In genomic region chr17:42312285-42313130, GRCh38 we compare ENCODE assay signal across 7 cellular contexts. TPM values are rescaled to one million over a fixed set of nuclear protein-coding genes. Genes with fewer than 3 reads are reported as not detected.
A peak's percentile ranks its signal among the peaks of the same experiment; 100 is the strongest.
DNase-seq lines count a peak whose midpoint lies in the region; ATAC-seq, FAIRE-seq and TF ChIP-seq lines count a peak whose summit lies in the region.

No MANE protein-coding gene starts in this region.

- no peak overlapping the region for H3K9ac ChIP-seq in GM12878 (ENCODE audit: control insufficient read depth, insufficient read depth, low read length)
- peak overlapping the region; percentile 42 for H3K9ac ChIP-seq in skeletal muscle satellite cell (ENCODE audit: low read depth, low read length)

- H3K79me2 ChIP-seq in GM12878 (ENCODE audit: control insufficient read depth, insufficient read depth, low read length): no peaks in the 10 kb centered on the region

- intact Hi-C loops in GM12878 (cut with micrococcal nuclease; ENCODE audit: unreplicated experiment): loop anchor here (2.0 kb wide), 1 partner anchor 94 kb away; no protein-coding TSS in a partner anchor

- peak overlapping the region; percentile 53 for H3K27ac ChIP-seq in GM12878 (ENCODE audit: control insufficient read depth, insufficient read depth)
- no peak overlapping the region for H3K27ac ChIP-seq in iPS DF 6.9 (ENCODE audit: low read length)

- SMC1A ChIA-PET in GM12878 (lab: Charles Lee; ENCODE audit: uncharacterized antibody, unreplicated experiment): interaction anchor here (0.6 to 23.8 kb wide), 7 partner anchors 8 to 90 kb away, joined by 3 to 528 read pairs (median 4); partner anchors contain the start of gene STAT3

- peak; percentile 96 for DNase-seq in NB4 (ENCODE audit: low read depth)
- DNase-seq in UCSD-AML1 (lab: John Stamatoyannopoulos, UW; ENCODE audit: unreplicated experiment): peak; percentile 43
- no peak for DNase-seq in GM12878 (ENCODE audit: low read depth, low spot score)
- DNase-seq in iPS DF 6.9 (ENCODE audit: low read depth, low spot score): peak; percentile 81

- H3K4me3 ChIP-seq in NB4 (ENCODE audit: low read depth, low read length): peak overlapping the region; percentile 50
- H3K4me3 ChIP-seq in GM12878: no peak overlapping the region
- H3K4me3 ChIP-seq in iPS DF 6.9 (ENCODE audit: low read length): no peak overlapping the region
- no peak overlapping the region for H3K4me3 ChIP-seq in skeletal muscle satellite cell (ENCODE audit: low read length)

- TF ChIP-seq CTCF in NB4 (IDR thresholded peaks at IDR 0.05; ENCODE audit: low read depth, low read length): peak; percentile 48
- TF ChIP-seq CTCF in GM12878 (IDR thresholded peaks at IDR 0.05 in 2 of 3, conservative IDR thresholded peaks at IDR 0.05 in 1 of 3; ENCODE audit: control insufficient read depth in 2 of 3, extremely low read depth in 1 of 3, insufficient read depth in 1 of 3, low read depth in 3 of 3, low read length in 3 of 3): peak; percentile 60 to 87 (median 71)

- ATAC-seq in GM18502 (IDR thresholded peaks at IDR 0.05; ENCODE audit: poor library complexity, unreplicated experiment): peak; percentile 50
- peak; percentile 91 for ATAC-seq in GM12878
- no peak for ATAC-seq in HG02884 (IDR thresholded peaks at IDR 0.05; ENCODE audit: unreplicated experiment)

- peaks cover 14 to 23% of the 10 kb centered on the region in 2 experiments; a peak in 3 of 4 replicates for H3K36me3 ChIP-seq in GM12878 (ENCODE audit: control insufficient read depth in 2 of 2, insufficient read depth in 2 of 2, low read length in 1 of 2)
- H3K36me3 ChIP-seq in iPS DF 6.9 (ENCODE audit: control insufficient read depth, insufficient read depth, low read length): peaks cover 5% of the 10 kb centered on the region; the same call in 1 of the 2 replicates
- H3K36me3 ChIP-seq in skeletal muscle satellite cell (ENCODE audit: insufficient read depth, low read length): peaks cover 41% of the 10 kb centered on the region

- POLR2A ChIA-PET in GM12878 (lab: Charles Lee): interaction anchor here (0.5 to 1.6 kb wide), 5 partner anchors 10 to 287 kb away, joined by 3 to 7 read pairs (median 4); partner anchors contain the start of gene STAT3

- no peak for FAIRE-seq in GM12878 (lab: Jason Lieb, UNC)

- CTCF ChIA-PET in GM12878 (lab: Yijun Ruan, JAX): interaction anchor here (0.6 to 22.1 kb wide), 18 partner anchors 10 to 215 kb away, joined by 3 to 732 read pairs (median 3); partner anchors contain the start of genes GHDC and STAT3

- no peak for TF ChIP-seq EP300 in GM12878 (IDR thresholded peaks at IDR 0.05; ENCODE audit: borderline replicate concordance in 1 of 2, control insufficient read depth in 1 of 2, low read depth in 2 of 2, low read length in 2 of 2)

- RAD21 ChIA-PET in GM12878 (lab: Charles Lee; ENCODE audit: unreplicated experiment): interaction anchor here (0.7 to 21.1 kb wide), 14 partner anchors 8 to 117 kb away, joined by 3 to 373 read pairs (median 4); partner anchors contain the start of gene STAT3

- TF ChIP-seq POLR2A in NB4 (IDR thresholded peaks at IDR 0.05; ENCODE audit: extremely low read depth, insufficient read length): no peak
- TF ChIP-seq POLR2A in GM12878 (IDR thresholded peaks at IDR 0.05; ENCODE audit: low read depth, low read length): peak; percentile 82

- peaks cover 43% of the 10 kb centered on the region for H3K4me1 ChIP-seq in GM12878 (ENCODE audit: control insufficient read depth, insufficient read depth, low read length)
- H3K4me1 ChIP-seq in iPS DF 6.9 (ENCODE audit: control insufficient read depth, insufficient read depth, low read length): peaks cover 10% of the 10 kb centered on the region
- peaks cover 15% of the 10 kb centered on the region for H3K4me1 ChIP-seq in skeletal muscle satellite cell (ENCODE audit: control insufficient read depth, insufficient read depth, low read length)

- in situ Hi-C loops in GM12878 (cut with MboI): no loop called here

- no peak overlapping the region for H2AFZ ChIP-seq in GM12878 (ENCODE audit: control insufficient read depth, low read depth, low read length)

- peak overlapping the region; percentile 54 for H3K4me2 ChIP-seq in GM12878 (ENCODE audit: control insufficient read depth, insufficient read depth)
- H3K4me2 ChIP-seq in skeletal muscle satellite cell (ENCODE audit: low read length): peak overlapping the region; percentile 74

- H3K9me3 ChIP-seq in GM12878 (replicated peaks; ENCODE audit: control insufficient read depth, insufficient read depth, low read length): no peaks in the 10 kb centered on the region
- H3K9me3 ChIP-seq in iPS DF 6.9 (ENCODE audit: control insufficient read depth, insufficient read depth, low read length): no peaks in the 10 kb centered on the region
- H3K9me3 ChIP-seq in skeletal muscle satellite cell (replicated peaks; ENCODE audit: low read length): no peaks in the 10 kb centered on the region

- H3K27me3 ChIP-seq in GM12878 (replicated peaks in 1 of 2; ENCODE audit: control insufficient read depth in 2 of 2, insufficient read depth in 2 of 2, low read length in 1 of 2) (no peaks in the 10 kb centered on the region), iPS DF 6.9 (ENCODE audit: control insufficient read depth, insufficient read depth, low read length) (no peaks in the 10 kb centered on the region), skeletal muscle satellite cell (ENCODE audit: control insufficient read depth, insufficient read depth, low read length) (no peaks in the 10 kb centered on the region)

- no TSS peak for BruUV-seq in GM12878 (replicated peaks; lab: Mats Ljungman, UMichigan)

- 37% methylated on average over 35 of the region's 54 CpGs for WGBS in GM12878 (ENCODE audit: insufficient coverage, insufficient replicate concordance, low lambda C conversion rate, missing lambda C conversion rate)
- no CpG with 5 or more reads among the region's 54 CpGs for WGBS in iPS DF 6.9 (ENCODE audit: insufficient coverage, insufficient read length)

- TF ChIP-seq RAD21 in GM12878 (IDR thresholded peaks at IDR 0.05; ENCODE audit: insufficient read depth, low read depth, low read length): peak; percentile 67

- no peaks in the 10 kb centered on the region for H4K20me1 ChIP-seq in GM12878 (ENCODE audit: control insufficient read depth, insufficient read depth)

TF ChIP-seq in GM12878, 131 proteins besides CTCF, POLR2A, EP300 and RAD21 (continues in another document):
- TF ChIP-seq BCLAF1 (IDR thresholded peaks at IDR 0.05): no peak

RNA-seq across cellular contexts. Expression of gene STAT5A, which starts 24.2 kb away (rescaled TPM):
- 130 and 152 TPM in 2 replicates for total RNA-seq in GM12878 (2013; cell fraction: nucleolus; rRNA removed)
- 71.1 and 81.1 TPM in 2 replicates for total RNA-seq in GM12878 (2014; rRNA removed)
- 25.6 and 26.1 TPM in 2 replicates for total RNA-seq in GM12878 (2014; rRNA removed; fragmentation: Illumina TruSeq; extraction: Trizol)
- 78.9 and 86.4 TPM in 2 replicates for total RNA-seq in GM12878 (2021)
- polyA plus RNA-seq in GM12878 (2011; ENCODE audit: low read depth): 18.4 TPM
- 24.8 and 41.2 TPM in 2 replicates for polyA plus RNA-seq in GM12878 (2011; rRNA removed)
- 45.7 and 47.5 TPM in 2 replicates for polyA plus RNA-seq in GM12878 (2011; cell fraction: cytosol; rRNA removed)
- polyA plus RNA-seq in GM12878 (2011; cell fraction: nucleus; rRNA removed): 167 and 182 TPM in 2 replicates
- 51.7 TPM in 2 replicates for polyA plus RNA-seq in GM12878 (2012)
- polyA plus RNA-seq in GM12878 (2014; fragmentation: Illumina TruSeq; extraction: Trizol): 64.7 and 66.2 TPM in 2 replicates
- 10 to 100 TPM; 14.8 to 24.0 TPM for polyA plus RNA-seq in GM12878 (2014; fragmentation: Nextera tagmentation; extraction: Ambion mirVana)
- 51.4 and 54.6 TPM in 2 replicates for polyA plus RNA-seq in GM12878 (2014; rRNA removed)
- 10 to 100 TPM; 36.6 to 41.8 TPM for polyA plus RNA-seq in GM12878 (2016; fragmentation: Nextera tagmentation; extraction: Ambion mirVana)
- polyA minus RNA-seq in GM12878 (2011; rRNA and poly(A)+ RNA removed): 63.8 and 74.0 TPM in 2 replicates
- polyA minus RNA-seq in GM12878 (2011; cell fraction: cytosol; rRNA and poly(A)+ RNA removed): 31.0 and 31.7 TPM in 2 replicates
- polyA minus RNA-seq in GM12878 (2011; cell fraction: nucleus; rRNA and poly(A)+ RNA removed): 39.9 and 62.0 TPM in 2 replicates
- total RNA-seq in skeletal muscle satellite cell (2012; rRNA removed): 4.6 and 4.8 TPM in 2 replicates

RNA-seq across cellular contexts. Expression of gene STAT5B, which starts 36.3 kb away (rescaled TPM):
- total RNA-seq in GM12878 (2013; cell fraction: nucleolus; rRNA removed): 80.4 and 88.9 TPM in 2 replicates
- total RNA-seq in GM12878 (2014; rRNA removed) (54.0 and 58.5 TPM in 2 replicates), GM12878 (2014; rRNA removed; fragmentation: Illumina TruSeq; extraction: Trizol) (37.1 and 38.1 TPM in 2 replicates), GM12878 (2021) (66.6 and 69.6 TPM in 2 replicates)
- 22.5 TPM for polyA plus RNA-seq in GM12878 (2011; ENCODE audit: low read depth)
- polyA plus RNA-seq in GM12878 (2011; rRNA removed) (46.0 and 52.8 TPM in 2 replicates), GM12878 (2014; fragmentation: Illumina TruSeq; extraction: Trizol) (57.8 and 60.2 TPM in 2 replicates), GM12878 (2014; fragmentation: Nextera tagmentation; extraction: Ambion mirVana) (10 to 100 TPM; 11.0 to 11.8 TPM), GM12878 (2014; rRNA removed) (56.9 and 59.2 TPM in 2 replicates), GM12878 (2016; fragmentation: Nextera tagmentation; extraction: Ambion mirVana) (10 to 100 TPM; 38.8 to 40.6 TPM)
- polyA plus RNA-seq in GM12878 (2011; cell fraction: cytosol; rRNA removed): 41.9 and 44.7 TPM in 2 replicates
- 70.8 and 85.5 TPM in 2 replicates for polyA plus RNA-seq in GM12878 (2011; cell fraction: nucleus; rRNA removed)
- 33.3 and 39.8 TPM in 2 replicates for polyA plus RNA-seq in GM12878 (2012)
- polyA minus RNA-seq in GM12878 (2011; rRNA and poly(A)+ RNA removed): 38.7 and 49.0 TPM in 2 replicates
- polyA minus RNA-seq in GM12878 (2011; cell fraction: cytosol; rRNA and poly(A)+ RNA removed): 18.0 and 18.9 TPM in 2 replicates
- polyA minus RNA-seq in GM12878 (2011; cell fraction: nucleus; rRNA and poly(A)+ RNA removed): 15.6 and 24.7 TPM in 2 replicates
- 15.2 and 19.0 TPM in 2 replicates for total RNA-seq in skeletal muscle satellite cell (2012; rRNA removed)
